In genomic region chr11:75328426-75329277, GRCh38 we compare ENCODE assay signal across 8 cellular contexts. TPM values are rescaled to one million over a fixed set of nuclear protein-coding genes. Genes with fewer than 3 reads are reported as not detected.
A peak's percentile ranks its signal among the peaks of the same experiment; 100 is the strongest.
DNase-seq lines count a peak whose midpoint lies in the region; ATAC-seq and TF ChIP-seq lines count a peak whose summit lies in the region.

No MANE protein-coding gene starts in this region.

- H3K4me3 Mint-ChIP-seq in CD4-positive, alpha-beta T cell: peak overlapping the region; percentile 80
- no peak overlapping the region; the same call in 1 of the 2 replicates for H3K4me3 Mint-ChIP-seq in WTC11

- H3K36me3 Mint-ChIP-seq in CD4-positive, alpha-beta T cell (ENCODE audit: low read depth): peaks cover 23% of the 10 kb centered on the region
- H3K36me3 Mint-ChIP-seq in WTC11: peaks cover 6% of the 10 kb centered on the region

- no peaks in the 10 kb centered on the region for H3K9me3 Mint-ChIP-seq in CD4-positive, alpha-beta T cell
- H3K9me3 Mint-ChIP-seq in WTC11: peaks cover 3% of the 10 kb centered on the region; the same call in 1 of the 2 replicates

- intact Hi-C loops in CD4-positive, alpha-beta T cell (cut with DNase I, micrococcal nuclease): loop anchor here (1.0 to 5.0 kb wide), 5 partner anchors 22 to 199 kb away; partner anchors contain the start of genes ARRB1 (in 1 of the 2) and GDPD5 (in 1 of the 2)

- ATAC-seq in CD4-positive, alpha-beta T cell (ENCODE audit: poor library complexity): peak; percentile 96
- ATAC-seq in GM21619 (IDR thresholded peaks at IDR 0.05; ENCODE audit: unreplicated experiment) (peak; percentile 50), WTC11 (peak; percentile 72), GM18870 (IDR thresholded peaks at IDR 0.05; ENCODE audit: unreplicated experiment) (no peak)

- POLR2A ChIA-PET in CD4-positive, alpha-beta T cell (lab: Charles Lee): interaction anchor here (0.7 to 3.3 kb wide), 10 partner anchors 12 to 72 kb away, joined by 3 to 33 read pairs (median 6); partner anchors contain the start of gene ARRB1
- POLR2A ChIA-PET in WTC11 (lab: Charles Lee): interaction anchor here (0.7 kb wide), 1 partner anchor 57 kb away, joined by 5 read pairs; no protein-coding TSS in a partner anchor

- CTCF ChIA-PET in CD4-positive, alpha-beta T cell (lab: Charles Lee): interaction anchor here (0.7 to 2.1 kb wide), 5 partner anchors 8 to 203 kb away, joined by 3 to 8 read pairs (median 4); no protein-coding TSS in a partner anchor
- CTCF ChIA-PET in WTC11 (lab: Charles Lee): interaction anchor here (0.7 to 3.5 kb wide), 7 partner anchors 12 to 395 kb away, joined by 3 to 16 read pairs (median 8); no protein-coding TSS in a partner anchor

- H3K4me1 Mint-ChIP-seq in CD4-positive, alpha-beta T cell (ENCODE audit: low read depth): peaks cover 80% of the 10 kb centered on the region
- peaks cover 86% of the 10 kb centered on the region for H3K4me1 Mint-ChIP-seq in WTC11

- peak overlapping the region; percentile 96 for H3K27ac Mint-ChIP-seq in CD4-positive, alpha-beta T cell
- H3K27ac Mint-ChIP-seq in WTC11: peak overlapping the region; percentile 99

- H3K4me3 ChIP-seq in choroid plexus epithelial cell (ENCODE audit: low read depth, low read length): no peak overlapping the region

- H3K9me3 ChIP-seq in CD4-positive, alpha-beta T cell (ENCODE audit: control insufficient read depth, low read length): no peaks in the 10 kb centered on the region

- H3K27me3 Mint-ChIP-seq in CD4-positive, alpha-beta T cell: no peaks in the 10 kb centered on the region
- H3K27me3 Mint-ChIP-seq in WTC11 (ENCODE audit: low read depth): no peaks in the 10 kb centered on the region

- peak overlapping the region; percentile 64 for H3K27ac ChIP-seq in CD4-positive, alpha-beta T cell (ENCODE audit: low read depth, low read length)

- H3K27me3 ChIP-seq in CD4-positive, alpha-beta T cell (ENCODE audit: control insufficient read depth, insufficient read depth, low read length): no peaks in the 10 kb centered on the region

- DNase-seq in CD4-positive, alpha-beta T cell: peak; percentile 20 to 68 (median 56)
- DNase-seq in NCI-H2171 treated with DMSO at 0.1 percent for 48 hours (lab: John Stamatoyannopoulos, UW) (peak; percentile 68), WTC11 (ENCODE audit: low spot score) (peak; percentile 71), choroid plexus epithelial cell (ENCODE audit: low read depth) (peak; percentile 83), left kidney (ENCODE audit: low read depth, low spot score) (peak; percentile 91)
- peak; percentile 12 to 32 for DNase-seq in stimulated activated CD8-positive, alpha-beta memory T cell treated with anti-CD3 and anti-CD28 coated beads, Interleukin-15, amount 100 ng/mL, for 48 hours (ENCODE audit: low read depth in 2 of 2)

- peak; percentile 57 for TF ChIP-seq CTCF in CD4-positive, alpha-beta T cell (IDR thresholded peaks at IDR 0.05)
- TF ChIP-seq CTCF in WTC11 (IDR thresholded peaks at IDR 0.05) (no peak), choroid plexus epithelial cell (conservative IDR thresholded peaks at IDR 0.05; ENCODE audit: low read depth, low read length) (peak; percentile 92)

TF ChIP-seq in WTC11, 78 proteins besides CTCF, POLR2A, EP300 and RAD21:
- 0 out of 2 replicates have a peak, but pooled peaks have one; percentile 47 for TF ChIP-seq ETV6 (CRISPR knock-in tag; IDR thresholded peaks at IDR 0.05)
- TF ChIP-seq SMAD4 (CRISPR knock-in tag; IDR thresholded peaks at IDR 0.05): no peak

RNA-seq across cellular contexts. Expression of gene ARRB1, which starts 22.8 kb away (rescaled TPM):
- 10 to 100 TPM; 26.7 to 27.8 TPM for total RNA-seq in CD4-positive, alpha-beta T cell
- total RNA-seq in WTC11 (2021): 81.0 to 90.1 TPM (median 82.9 TPM) in 3 replicates

Comparison
In these comparisons a context has a peak if more than half of its experiments do, and no peak if none do; other contexts are left out.
1. DNase-seq: peak in every context shown above with its lines; median percentile 91 in left kidney; 83 in choroid plexus epithelial cell; 71 in WTC11; 68 in NCI-H2171 treated with DMSO at 0.1 percent for 48 hours; 56 in CD4-positive, alpha-beta T cell; 22 in stimulated activated CD8-positive, alpha-beta memory T cell treated with anti-CD3 and anti-CD28 coated beads, Interleukin-15, amount 100 ng/mL, for 48 hours.